Comparison of ENCODE assay signal across 25 cellular contexts in the genomic region with DNA sequence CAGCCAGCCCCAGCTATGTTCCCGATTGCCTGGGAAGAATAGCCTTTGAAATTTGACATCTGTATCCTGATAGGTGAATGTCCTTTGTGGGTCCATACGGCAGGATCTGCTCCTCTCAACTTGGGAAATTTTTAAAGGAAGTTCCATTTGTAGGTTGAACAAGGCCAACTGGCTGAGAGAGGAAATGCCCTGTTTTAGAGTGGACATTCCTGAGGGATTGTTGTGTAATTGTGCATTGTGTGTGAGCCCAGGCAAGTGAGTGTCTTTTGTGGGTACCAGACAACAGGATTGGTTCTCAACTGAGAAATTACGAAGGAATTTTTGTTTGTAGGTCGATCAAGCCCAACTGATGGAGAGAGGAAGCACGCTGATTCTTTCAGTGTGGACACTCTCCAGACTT. TPM values are rescaled to one million over a fixed set of nuclear protein-coding genes. Genes with fewer than 3 reads are reported as not detected.
"Had no signal": no experiment of that assay in that cellular context is flagged by ENCODE, and none has a peak within 500 bp of the region (broad histone marks: within the 10 kb centered on the region; RNA-seq: fewer than 3 reads in every experiment).

No MANE protein-coding gene starts in this region.

- H3K4me1 ChIP-seq: Peyer's patch had no signal

- H3K36me3 Mint-ChIP-seq: activated naive CD4-positive, alpha-beta T cell treated with anti-CD3 and anti-CD28 coated beads, Interleukin-2, amount 50 U/mL, for 72 hours had no signal

- ATAC-seq: activated CD8-positive, alpha-beta T cell treated with anti-CD3 and anti-CD28 coated beads, Interleukin-2, amount 10 ng/mL, durations not matched to agents 7 days and 5 days; activated naive CD4-positive, alpha-beta T cell treated with anti-CD3 and anti-CD28 coated beads, Interleukin-2, amount 50 U/mL, for 72 hours; activated naive CD8-positive, alpha-beta T cell treated with anti-CD3 and anti-CD28 coated beads, Interleukin-2, amount 50 U/mL, for 24 hours; WTC11 had no signal

- H3K9me3 ChIP-seq: Peyer's patch had no signal

- H3K4me3 Mint-ChIP-seq: activated CD8-positive, alpha-beta T cell treated with anti-CD3 and anti-CD28 coated beads, Interleukin-2, amount 10 ng/mL, durations not matched to agents 7 days and 5 days; activated naive CD8-positive, alpha-beta T cell treated with anti-CD3 and anti-CD28 coated beads, Interleukin-2, amount 50 U/mL, for 24 hours; brain; T-helper 1 cell treated with Interleukin-12 subunit alpha and Interleukin-12 subunit beta and Interleukin-4 antibody, amounts not matched to agents 30 μg/mL and 1 μg/mL, for 36 hours; WTC11 had no signal

- H3K4me3 ChIP-seq: cardiac muscle cell, Peyer's patch had no signal

- H3K9me3 Mint-ChIP-seq: activated naive CD4-positive, alpha-beta T cell treated with anti-CD3 and anti-CD28 coated beads, Interleukin-2, amount 50 U/mL, for 72 hours had no signal

- H3K27me3 ChIP-seq: cardiac muscle cell, Peyer's patch had no signal

- DNase-seq: activated CD4-positive, alpha-beta T cell treated with anti-CD3 and anti-CD28 coated beads for 48 hours; activated CD4-positive, alpha-beta T cell treated with anti-CD3 and anti-CD28 coated beads, Interleukin-2, amount 50 U/mL, for 4 hours; activated CD4-positive, CD25-positive, alpha-beta regulatory T cell treated with anti-CD3 and anti-CD28 coated beads, Interleukin-2, amount 50 U/mL, for 72 hours; activated CD8-positive, alpha-beta memory T cell treated with anti-CD3 and anti-CD28 coated beads, Interleukin-2, amount 50 U/mL, for 48 hours; activated CD8-positive, alpha-beta T cell treated with anti-CD3 and anti-CD28 coated beads, Interleukin-2, amount 10 ng/mL, durations not matched to agents 7 days and 5 days; activated naive CD8-positive, alpha-beta T cell treated with anti-CD3 and anti-CD28 coated beads, Interleukin-2, amount 50 U/mL, for 24 hours; activated T-cell treated with anti-CD3 and anti-CD28 coated beads, Interleukin-2, amount 50 U/mL, for 1 hour; amygdala; MM.1S; NCI-H1105; NCI-H1436; NCI-H1694 treated with DMSO at 0.1 percent for 48 hours; NCI-H2081; NCI-H446; NCI-H524; Peyer's patch; SHP77 treated with DMSO at 0.1 percent for 48 hours had no signal

- H3K36me3 ChIP-seq: cardiac muscle cell, Peyer's patch had no signal

- H3K27ac ChIP-seq: cardiac muscle cell, Peyer's patch, RWPE1 had no signal

- H3K27ac Mint-ChIP-seq: activated CD8-positive, alpha-beta T cell treated with anti-CD3 and anti-CD28 coated beads, Interleukin-2, amount 10 ng/mL, durations not matched to agents 7 days and 5 days; activated naive CD4-positive, alpha-beta T cell treated with anti-CD3 and anti-CD28 coated beads, Interleukin-2, amount 50 U/mL, for 72 hours; activated naive CD8-positive, alpha-beta T cell treated with anti-CD3 and anti-CD28 coated beads, Interleukin-2, amount 50 U/mL, for 24 hours; brain; T-helper 1 cell treated with Interleukin-12 subunit alpha and Interleukin-12 subunit beta and Interleukin-4 antibody, amounts not matched to agents 30 μg/mL and 1 μg/mL, for 36 hours; WTC11 had no signal

- H3K4me1 Mint-ChIP-seq: activated naive CD8-positive, alpha-beta T cell treated with anti-CD3 and anti-CD28 coated beads, Interleukin-2, amount 50 U/mL, for 24 hours; brain; WTC11 had no signal

RNA-seq across cellular contexts. Expression of a gene that starts 2.6 kb away (rescaled TPM):
- total RNA-seq: activated CD8-positive, alpha-beta T cell treated with anti-CD3 and anti-CD28 coated beads, Interleukin-2, amount 10 ng/mL, durations not matched to agents 7 days and 5 days; activated naive CD4-positive, alpha-beta T cell treated with anti-CD3 and anti-CD28 coated beads, Interleukin-2, amount 50 U/mL, for 72 hours; astrocyte; cardiac muscle cell; Peyer's patch; SK-MEL-5; WTC11 had no signal
- polyA plus RNA-seq: cardiac muscle cell had no signal

RNA-seq across cellular contexts. Expression of a gene that starts 21.9 kb away (rescaled TPM):
- total RNA-seq: activated CD8-positive, alpha-beta T cell treated with anti-CD3 and anti-CD28 coated beads, Interleukin-2, amount 10 ng/mL, durations not matched to agents 7 days and 5 days; activated naive CD4-positive, alpha-beta T cell treated with anti-CD3 and anti-CD28 coated beads, Interleukin-2, amount 50 U/mL, for 72 hours; astrocyte; cardiac muscle cell; Peyer's patch; SK-MEL-5; WTC11 had no signal
- polyA plus RNA-seq: cardiac muscle cell had no signal

RNA-seq across cellular contexts. Expression of a gene that starts 46.9 kb away (rescaled TPM):
- total RNA-seq: activated CD8-positive, alpha-beta T cell treated with anti-CD3 and anti-CD28 coated beads, Interleukin-2, amount 10 ng/mL, durations not matched to agents 7 days and 5 days; activated naive CD4-positive, alpha-beta T cell treated with anti-CD3 and anti-CD28 coated beads, Interleukin-2, amount 50 U/mL, for 72 hours; astrocyte; cardiac muscle cell; Peyer's patch; SK-MEL-5; WTC11 had no signal
- polyA plus RNA-seq: cardiac muscle cell had no signal
